Comparison of ENCODE assay signal across 9 cellular contexts in genomic region chr12:46071769-46072624, GRCh38.
DNase-seq lines count a peak whose midpoint lies in the region; ATAC-seq, FAIRE-seq and TF ChIP-seq lines count a peak whose summit lies in the region.
"Had no signal": no experiment of that assay in that cellular context is flagged by ENCODE, and none has a peak within 500 bp of the region (broad histone marks: within the 10 kb centered on the region; RNA-seq: fewer than 3 reads in every experiment).

No MANE protein-coding gene starts in this region.

- peaks cover 5% of the 10 kb centered on the region for H3K27me3 Mint-ChIP-seq in T-helper 2 cell treated with Interferon-gamma antibody and Interleukin-4, amounts not matched to agents 5 μg/mL and 100 μg/mL, for 36 hours (ENCODE audit: low read depth)

- WGBS in hepatocyte (ENCODE audit: low lambda C conversion rate, missing lambda C conversion rate), result 56% methylated on average over 8 of the region's 8 CpGs
- WGBS in small intestine, 3 donors, result 33 to 39% (median 37%) methylated on average over 8 of the region's 8 CpGs

- peaks cover 6% of the 10 kb centered on the region for H3K4me1 Mint-ChIP-seq in T-helper 2 cell treated with Interferon-gamma antibody and Interleukin-4, amounts not matched to agents 5 μg/mL and 100 μg/mL, for 36 hours (ENCODE audit: low read depth)

- no peaks in the 10 kb centered on the region for H3K9me2 ChIP-seq in hepatocyte (replicated peaks; ENCODE audit: insufficient read depth)

- H3K4me3 Mint-ChIP-seq in T-helper 2 cell treated with Interferon-gamma antibody and Interleukin-4, amounts not matched to agents 5 μg/mL and 100 μg/mL, for 36 hours, result no peak overlapping the region

- H3K27me3 ChIP-seq in hepatocyte (no peaks in the 10 kb centered on the region), small intestine (ENCODE audit: control insufficient read depth in 2 of 2, insufficient read depth in 2 of 2, low read length in 2 of 2) (no peaks in the 10 kb centered on the region)
- H3K27me3 ChIP-seq: BLaER1 had no signal

- H3K36me3 Mint-ChIP-seq in T-helper 2 cell treated with Interferon-gamma antibody and Interleukin-4, amounts not matched to agents 5 μg/mL and 100 μg/mL, for 36 hours (ENCODE audit: low read depth), result no peaks in the 10 kb centered on the region

- H3K79me2 ChIP-seq in hepatocyte, result no peaks in the 10 kb centered on the region

- H3K9me3 Mint-ChIP-seq in T-helper 2 cell treated with Interferon-gamma antibody and Interleukin-4, amounts not matched to agents 5 μg/mL and 100 μg/mL, for 36 hours, result no peaks in the 10 kb centered on the region

- no peaks in the 10 kb centered on the region for H3K4me1 ChIP-seq in hepatocyte (ENCODE audit: insufficient read depth)
- peaks cover 0 to 3% of the 10 kb centered on the region in 2 donors for H3K4me1 ChIP-seq in small intestine (ENCODE audit: control insufficient read depth in 2 of 2, insufficient read depth in 1 of 2, low read depth in 1 of 2, low read length in 1 of 2)
- H3K4me1 ChIP-seq: BLaER1 had no signal

- peak overlapping the region; percentile 52 for H2AFZ ChIP-seq in hepatocyte

- H3K27ac Mint-ChIP-seq in T-helper 2 cell treated with Interferon-gamma antibody and Interleukin-4, amounts not matched to agents 5 μg/mL and 100 μg/mL, for 36 hours, result peak overlapping the region; percentile 37

- FAIRE-seq in small intestine (lab: Jason Lieb, UNC), result no peak

- no peak overlapping the region for H3K4me3 ChIP-seq in hepatocyte
- H3K4me3 ChIP-seq in small intestine (ENCODE audit: low read depth in 1 of 2, low read length in 2 of 2), result no peak overlapping the region
- H3K4me3 ChIP-seq: BLaER1 had no signal

- TF ChIP-seq CTCF in hepatocyte (IDR thresholded peaks at IDR 0.05; ENCODE audit: poor library complexity), result peak; percentile 86

- H3K9me3 ChIP-seq in hepatocyte (ENCODE audit: low read depth) (no peaks in the 10 kb centered on the region), small intestine (ENCODE audit: control insufficient read depth, low read depth) (no peaks in the 10 kb centered on the region)
- H3K9me3 ChIP-seq: BLaER1 had no signal

- H3K27ac ChIP-seq in hepatocyte (no peak overlapping the region), small intestine (ENCODE audit: low read depth in 1 of 2, low read length in 1 of 2) (no peak overlapping the region)
- H3K27ac ChIP-seq: BLaER1 had no signal

- no peak overlapping the region for H3K4me2 ChIP-seq in hepatocyte
- H3K4me2 ChIP-seq: BLaER1 had no signal

- DNase-seq in NCI-H1417 (lab: John Stamatoyannopoulos, UW), result peak; percentile 63 to 83 (median 65)
- no peak for DNase-seq in NCI-H1417 treated with DMSO at 0.1 percent for 48 hours (lab: John Stamatoyannopoulos, UW)
- DNase-seq in NCI-H1694 treated with DMSO at 0.1 percent for 48 hours (lab: John Stamatoyannopoulos, UW), result peak; percentile 9
- peak; percentile 40 for DNase-seq in T-helper 2 cell treated with Interferon-gamma antibody and Interleukin-4, amounts not matched to agents 5 μg/mL and 100 μg/mL, for 36 hours (ENCODE audit: low spot score)
- peak in 30 of 58 donors; percentile 0 to 40 (median 6) for DNase-seq in anterior cingulate cortex (lab: John Stamatoyannopoulos, UW)
- DNase-seq in hepatocyte (ENCODE audit: low spot score), result peak; percentile 85
- peak; percentile 84 for DNase-seq in small intestine

- peak; percentile 98 for ATAC-seq in HG02798 (IDR thresholded peaks at IDR 0.05; ENCODE audit: poor library complexity, unreplicated experiment)

- H4K20me1 ChIP-seq in hepatocyte (ENCODE audit: insufficient read depth, poor library complexity, severe bottlenecking), result no peaks in the 10 kb centered on the region
- H4K20me1 ChIP-seq: BLaER1 had no signal

- no peaks in the 10 kb centered on the region for H3K36me3 ChIP-seq in hepatocyte (replicated peaks; ENCODE audit: insufficient read depth, low read depth)
- H3K36me3 ChIP-seq in small intestine (ENCODE audit: control insufficient read depth in 2 of 2, insufficient read depth in 2 of 2, low read length in 2 of 2), result no peaks in the 10 kb centered on the region
- H3K36me3 ChIP-seq: BLaER1 had no signal
